Comparison of ENCODE assay signal across 17 cellular contexts in the genomic region with DNA sequence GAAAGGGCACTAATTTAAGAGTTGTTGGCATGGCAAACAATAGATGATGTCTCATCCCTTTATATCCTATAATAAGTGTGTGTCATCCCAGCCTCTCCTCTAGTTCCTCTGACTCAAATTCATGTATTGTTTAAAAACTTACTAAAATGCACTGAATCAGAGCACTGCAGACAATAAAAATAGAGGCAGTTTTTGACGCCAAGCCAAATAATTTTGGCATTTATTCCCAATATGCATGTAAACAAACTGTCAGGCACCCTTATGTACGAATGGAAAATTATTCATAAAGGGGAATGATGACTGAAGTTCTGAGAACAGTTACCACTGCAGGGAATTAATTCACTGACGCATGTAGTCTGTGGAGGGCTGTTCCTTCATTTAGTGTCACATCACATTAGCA. TPM values are rescaled to one million over a fixed set of nuclear protein-coding genes. Genes with fewer than 3 reads are reported as not detected.
DNase-seq lines count a peak whose midpoint lies in the region; ATAC-seq and TF ChIP-seq lines count a peak whose summit lies in the region.
"Had no signal": no experiment of that assay in that cellular context is flagged by ENCODE, and none has a peak within 500 bp of the region (broad histone marks: within the 10 kb centered on the region; RNA-seq: fewer than 3 reads in every experiment).

No MANE protein-coding gene starts in this region.

- H3K36me3 ChIP-seq in mammary epithelial cell (ENCODE audit: insufficient read depth, low read length) (no peaks in the 10 kb centered on the region), Caco-2 (ENCODE audit: control insufficient read depth, insufficient read depth, low read length) (no peaks in the 10 kb centered on the region), transverse colon (no peaks in the 10 kb centered on the region)
- H3K36me3 ChIP-seq: adrenal gland, tibial nerve had no signal

- no peaks in the 10 kb centered on the region for H3K79me2 ChIP-seq in mammary epithelial cell (ENCODE audit: insufficient read depth, low read length)
- H3K79me2 ChIP-seq: hepatocyte had no signal

- no peak for ATAC-seq in HG02610 (IDR thresholded peaks at IDR 0.05; ENCODE audit: unreplicated experiment)
- ATAC-seq: activated CD8-positive, alpha-beta T cell treated with anti-CD3 and anti-CD28 coated beads, Interleukin-2, amount 10 ng/mL, durations not matched to agents 7 days and 5 days; K562; left colon had no signal

- no peaks in the 10 kb centered on the region for H3K36me3 Mint-ChIP-seq in Caco-2 (ENCODE audit: insufficient read depth, unreplicated experiment)

- H3K4me2 ChIP-seq in mammary epithelial cell (ENCODE audit: insufficient read depth, low read depth, low read length): no peak overlapping the region
- H3K4me2 ChIP-seq: hepatocyte had no signal

- dilution Hi-C loops in mammary epithelial cell (cut with HindIII; ENCODE audit: low sequenced_read_pairs): no loop called here

- H3K9me3 ChIP-seq in mammary epithelial cell (replicated peaks; ENCODE audit: insufficient read depth, low read length): no peaks in the 10 kb centered on the region
- H3K9me3 ChIP-seq in Caco-2: no peaks in the 10 kb centered on the region
- H3K9me3 ChIP-seq in transverse colon: no peaks in the 10 kb centered on the region
- H3K9me3 ChIP-seq: adrenal gland had no signal

- H3K27me3 ChIP-seq in mammary epithelial cell (ENCODE audit: insufficient read depth, low read length): peaks cover 3% of the 10 kb centered on the region
- H3K27me3 ChIP-seq in Caco-2 (replicated peaks; ENCODE audit: control insufficient read depth, insufficient read depth, low read length): no peaks in the 10 kb centered on the region
- no peaks in the 10 kb centered on the region for H3K27me3 ChIP-seq in transverse colon
- H3K27me3 ChIP-seq: adrenal gland, hepatocyte, tibial nerve had no signal

- H3K27ac ChIP-seq in mammary epithelial cell (ENCODE audit: insufficient read depth, low read depth, low read length) (no peak overlapping the region), transverse colon (no peak overlapping the region)
- H3K27ac ChIP-seq: adrenal gland, hepatocyte, skin epidermis had no signal

- no peaks in the 10 kb centered on the region for H3K4me1 Mint-ChIP-seq in Caco-2 (ENCODE audit: low read depth, unreplicated experiment)

- H4K20me1 ChIP-seq in mammary epithelial cell (ENCODE audit: insufficient read depth, low read length): no peaks in the 10 kb centered on the region

- H3K27ac Mint-ChIP-seq in Caco-2 (ENCODE audit: unreplicated experiment): no peak overlapping the region
- H3K27ac Mint-ChIP-seq: activated CD8-positive, alpha-beta T cell treated with anti-CD3 and anti-CD28 coated beads, Interleukin-2, amount 10 ng/mL, durations not matched to agents 7 days and 5 days had no signal

- TF ChIP-seq POLR2A in transverse colon (IDR thresholded peaks at IDR 0.05): no peak

- H3K27me3 Mint-ChIP-seq in Caco-2 (ENCODE audit: insufficient read depth, unreplicated experiment): peaks cover 11% of the 10 kb centered on the region

- H3K9ac ChIP-seq in mammary epithelial cell (ENCODE audit: insufficient read depth, low read length): no peak overlapping the region

- CTCF ChIA-PET in mammary epithelial cell (lab: Charles Lee; ENCODE audit: low non-redundant PET): no interaction called here
- CTCF ChIA-PET in Caco-2 (lab: Charles Lee): no interaction called here

- no peaks in the 10 kb centered on the region for H3K4me1 ChIP-seq in mammary epithelial cell (ENCODE audit: insufficient read depth, low read length)
- H3K4me1 ChIP-seq in Caco-2: no peaks in the 10 kb centered on the region
- no peaks in the 10 kb centered on the region for H3K4me1 ChIP-seq in transverse colon
- H3K4me1 ChIP-seq: adrenal gland, tibial nerve had no signal

- intact Hi-C loops in mammary epithelial cell (cut with micrococcal nuclease): no loop called here
- intact Hi-C loops in Caco-2 (cut with micrococcal nuclease; ENCODE audit: unreplicated experiment): no loop called here
- intact Hi-C loops in transverse colon (cut with DNase I; ENCODE audit: low total_unique reads): no loop called here

- peak; percentile 40 for DNase-seq in AG08395 (ENCODE audit: low spot score)
- peak; percentile 60 for DNase-seq in HT1080 (ENCODE audit: low read depth)
- peak; percentile 17 for DNase-seq in mammary epithelial cell
- peak; percentile 10 for DNase-seq in glomerular endothelial cell (ENCODE audit: extremely low read depth, low read depth, low spot score)
- no peak for DNase-seq in Caco-2
- no peak for DNase-seq in transverse colon
- no peak for DNase-seq in GM03348 (ENCODE audit: low spot score)
- DNase-seq: activated CD8-positive, alpha-beta T cell treated with anti-CD3 and anti-CD28 coated beads, Interleukin-2, amount 10 ng/mL, durations not matched to agents 7 days and 5 days; adrenal gland; left colon; NCI-H1436 treated with DMSO at 0.1 percent for 48 hours; NCI-H345 had no signal

- no peak for TF ChIP-seq EP300 in transverse colon (IDR thresholded peaks at IDR 0.05; ENCODE audit: low read depth)

- POLR2A ChIA-PET in Caco-2 (lab: Charles Lee): no interaction called here

- no peak overlapping the region for H2AFZ ChIP-seq in mammary epithelial cell (ENCODE audit: low read depth, low read length)
- H2AFZ ChIP-seq: hepatocyte had no signal

- H3K9me3 Mint-ChIP-seq in Caco-2 (ENCODE audit: unreplicated experiment): no peaks in the 10 kb centered on the region

- no peak overlapping the region for H3K4me3 Mint-ChIP-seq in Caco-2 (ENCODE audit: unreplicated experiment)
- H3K4me3 Mint-ChIP-seq: activated CD8-positive, alpha-beta T cell treated with anti-CD3 and anti-CD28 coated beads, Interleukin-2, amount 10 ng/mL, durations not matched to agents 7 days and 5 days had no signal

- H3K4me3 ChIP-seq in mammary epithelial cell (replicated peaks in 1 of 3; ENCODE audit: insufficient read depth in 1 of 3, low read depth in 2 of 3, low read length in 3 of 3) (no peak overlapping the region), Caco-2 (ENCODE audit: low read depth, low read length) (no peak overlapping the region), transverse colon (no peak overlapping the region)
- H3K4me3 ChIP-seq: adrenal gland, hepatocyte, K562, skin epidermis, tibial nerve had no signal

- TF ChIP-seq CTCF in mammary epithelial cell (conservative IDR thresholded peaks at IDR 0.05 in 1 of 2, IDR thresholded peaks at IDR 0.05 in 1 of 2; ENCODE audit: extremely low read depth in 1 of 2, insufficient read depth in 1 of 2, low read depth in 1 of 2, low read length in 2 of 2) (no peak), Caco-2 (IDR thresholded peaks at IDR 0.05; ENCODE audit: insufficient read depth in 1 of 2, low read depth in 1 of 2, low read length in 1 of 2, severe bottlenecking in 1 of 2, unreplicated experiment in 1 of 2) (no peak), transverse colon (IDR thresholded peaks at IDR 0.05) (no peak)

- WGBS in mammary epithelial cell (ENCODE audit: low coverage, missing lambda C conversion rate): 79% methylated on average over 3 of the region's 3 CpGs
- WGBS in transverse colon (ENCODE audit: low coverage in 1 of 2), 2 donors: 42 to 64% methylated on average over 3 of the region's 3 CpGs

- in situ Hi-C loops in mammary epithelial cell (cut with MboI; ENCODE audit: low sequenced_read_pairs in 2 of 2): no loop called here
- in situ Hi-C loops in transverse colon (cut with MboI; ENCODE audit: low pct_ligation_motif_present in 1 of 4, low pct_unique_long_range_greater_than_20kb in 1 of 4, low sequenced_read_pairs in 3 of 4): no loop called here

- BruUV-seq in mammary epithelial cell (replicated peaks; lab: Mats Ljungman, UMichigan) (no TSS peak), Caco-2 (replicated peaks; lab: Mats Ljungman, UMichigan) (no TSS peak)

RNA-seq across cellular contexts. Expression of a gene that starts 57.9 kb away (rescaled TPM):
- total RNA-seq in HT1080 (2014; rRNA removed; shearing (Covaris generic)): 61.5 and 62.8 TPM in 2 replicates
- polyA plus RNA-seq in HT1080 (2015; cell fraction: cytosol; rRNA removed): 76.5 and 83.5 TPM in 2 replicates
- polyA plus RNA-seq in HT1080 (2015; cell fraction: nucleus; rRNA removed): 61.1 and 65.2 TPM in 2 replicates
- 10 to 100 TPM; 39.7 to 53.8 TPM for total RNA-seq in mammary epithelial cell
- polyA plus RNA-seq in mammary epithelial cell: 21.4 TPM
- 56.4 TPM for polyA minus RNA-seq in mammary epithelial cell
- 36.5 and 36.6 TPM in 2 replicates for total RNA-seq in glomerular endothelial cell
- 40.6 and 44.7 TPM in 2 replicates for total RNA-seq in Caco-2 (2022)
- 10 to 100 TPM in 3 of 4 donors, 1 to 10 TPM in 1; 8.0 to 44.5 (median 35.1) TPM for total RNA-seq in transverse colon

Comparison
In these comparisons a context has a peak if more than half of its experiments do, and no peak if none do; other contexts are left out.
1. DNase-seq: peak in AG08395 (single experiment), HT1080 (single experiment), mammary epithelial cell (single experiment) and glomerular endothelial cell (single experiment); none in Caco-2 (0 of 2), transverse colon (single experiment) and GM03348 (single experiment).